ENCODE assay signal across 15 cellular contexts in the genomic region with DNA sequence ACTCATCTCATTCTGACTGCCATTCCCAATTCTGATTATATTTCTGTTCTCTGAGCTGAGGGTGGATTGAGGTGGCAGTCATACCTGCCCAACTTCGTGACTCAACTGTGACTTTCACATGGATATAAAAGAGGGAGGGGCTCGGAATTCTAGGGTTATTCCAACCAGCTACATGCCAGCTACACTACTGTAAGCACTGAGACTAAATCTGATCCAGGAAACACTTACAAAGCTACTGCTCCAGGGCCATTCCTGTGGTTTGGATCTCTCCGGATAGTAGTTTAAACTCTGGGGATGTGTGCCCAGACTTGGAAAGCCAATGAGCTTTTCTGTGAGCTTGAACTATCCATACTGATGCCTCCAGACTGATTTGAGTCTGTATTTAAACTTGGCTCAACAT. TPM values are rescaled to one million over a fixed set of nuclear protein-coding genes. Genes with fewer than 3 reads are reported as not detected.
DNase-seq lines count a peak whose midpoint lies in the region; ATAC-seq and TF ChIP-seq lines count a peak whose summit lies in the region.
"Had no signal": no experiment of that assay in that cellular context is flagged by ENCODE, and none has a peak within 500 bp of the region (broad histone marks: within the 10 kb centered on the region; RNA-seq: fewer than 3 reads in every experiment).

No MANE protein-coding gene starts in this region.

- H4K91ac ChIP-seq in IMR-90 (ENCODE audit: insufficient read depth, low read depth, low read length) = no peak overlapping the region

- no peak overlapping the region for H3K4me3 Mint-ChIP-seq in activated T-cell treated with anti-CD3 and anti-CD28 coated beads, Interleukin-2, amount 50 U/mL, for 4 hours
- H3K4me3 Mint-ChIP-seq: stimulated activated effector memory CD8-positive, alpha-beta T cell treated with anti-CD3 and anti-CD28 coated beads, Interleukin-12 subunit alpha, Interleukin-12 subunit beta, amount 100 ng/mL, for 72 hours had no signal

- dilution Hi-C loops in IMR-90 (cut with HindIII; ENCODE audit: low sequenced_read_pairs, unreplicated experiment) = no loop called here

- no peaks in the 10 kb centered on the region for H3K27me3 ChIP-seq in IMR-90 (ENCODE audit: control insufficient read depth, insufficient read depth, low read length)
- H3K27me3 ChIP-seq: dorsolateral prefrontal cortex had no signal

- H3K4me3 ChIP-seq in AG09309 (ENCODE audit: control insufficient read depth, low read depth, low read length) = no peak overlapping the region
- H3K4me3 ChIP-seq in IMR-90 (ENCODE audit: insufficient read depth, low read depth, low read length) = no peak overlapping the region
- H3K4me3 ChIP-seq: dorsolateral prefrontal cortex, heart right ventricle, lower lobe of right lung had no signal

- H3K27ac ChIP-seq in IMR-90 (ENCODE audit: insufficient read depth, low read length) = no peak overlapping the region
- H3K27ac ChIP-seq: dorsolateral prefrontal cortex, heart right ventricle, KMS-11, lower lobe of right lung, parathyroid adenoma had no signal

- no peaks in the 10 kb centered on the region for H3K4me1 ChIP-seq in IMR-90 (ENCODE audit: control insufficient read depth, insufficient read depth, low read length)
- H3K4me1 ChIP-seq: lower lobe of right lung, parathyroid adenoma had no signal

- no peak overlapping the region for H2BK15ac ChIP-seq in IMR-90 (ENCODE audit: low read depth, low read length)

- no peaks in the 10 kb centered on the region for H3K36me3 Mint-ChIP-seq in activated T-cell treated with anti-CD3 and anti-CD28 coated beads, Interleukin-2, amount 50 U/mL, for 4 hours (ENCODE audit: insufficient read depth)
- H3K36me3 Mint-ChIP-seq: stimulated activated effector memory CD8-positive, alpha-beta T cell treated with anti-CD3 and anti-CD28 coated beads, Interleukin-12 subunit alpha, Interleukin-12 subunit beta, amount 100 ng/mL, for 72 hours had no signal

- H2AFZ ChIP-seq in IMR-90 (replicated peaks; ENCODE audit: low read length, poor library complexity) = no peak overlapping the region
- H2AFZ ChIP-seq: parathyroid adenoma had no signal

- no peak overlapping the region for H3K56ac ChIP-seq in IMR-90 (ENCODE audit: extremely low read depth, insufficient read depth, low read length)

- H4K5ac ChIP-seq in IMR-90 (ENCODE audit: low read depth, low read length) = no peak overlapping the region

- ATAC-seq in IMR-90 (ENCODE audit: low read depth) (peak; percentile 51; the same call in 1 of the 2 replicates), HG02840 (IDR thresholded peaks at IDR 0.05; ENCODE audit: low FRiP score, unreplicated experiment) (no peak)
- ATAC-seq in activated T-cell treated with anti-CD3 and anti-CD28 coated beads, Interleukin-2, amount 50 U/mL, for 4 hours = no peak
- ATAC-seq: heart right ventricle; lower lobe of right lung; stimulated activated effector memory CD8-positive, alpha-beta T cell treated with anti-CD3 and anti-CD28 coated beads, Interleukin-12 subunit alpha, Interleukin-12 subunit beta, amount 100 ng/mL, for 72 hours had no signal

- no peak overlapping the region for H4K8ac ChIP-seq in IMR-90 (ENCODE audit: low read depth in 2 of 2, low read length in 2 of 2)

- no peaks in the 10 kb centered on the region for H3K4me1 Mint-ChIP-seq in activated T-cell treated with anti-CD3 and anti-CD28 coated beads, Interleukin-2, amount 50 U/mL, for 4 hours (ENCODE audit: low read depth)
- H3K4me1 Mint-ChIP-seq: stimulated activated effector memory CD8-positive, alpha-beta T cell treated with anti-CD3 and anti-CD28 coated beads, Interleukin-12 subunit alpha, Interleukin-12 subunit beta, amount 100 ng/mL, for 72 hours had no signal

- H3K27me3 Mint-ChIP-seq in activated T-cell treated with anti-CD3 and anti-CD28 coated beads, Interleukin-2, amount 50 U/mL, for 4 hours (ENCODE audit: low read depth) = no peaks in the 10 kb centered on the region

- no peak overlapping the region for H2AK5ac ChIP-seq in IMR-90 (ENCODE audit: low read depth, low read length)

- no peaks in the 10 kb centered on the region for H3K9me3 ChIP-seq in IMR-90 (ENCODE audit: control insufficient read depth, insufficient read depth, low read length)
- H3K9me3 ChIP-seq: heart right ventricle, lower lobe of right lung had no signal

- no peak overlapping the region for H2BK20ac ChIP-seq in IMR-90 (ENCODE audit: low read depth, low read length)

- in situ Hi-C loops in IMR-90 (cut with MboI; ENCODE audit: low sequenced_read_pairs) = no loop called here

- TF ChIP-seq CTCF in AG09309 (IDR thresholded peaks at IDR 0.05; ENCODE audit: control insufficient read depth, insufficient read depth, low read depth, low read length, missing control alignments) = no peak
- no peak for TF ChIP-seq CTCF in IMR-90 (conservative IDR thresholded peaks at IDR 0.05; ENCODE audit: low read depth, low read length)

- H3K4me2 ChIP-seq in IMR-90 (ENCODE audit: low read depth, low read length) = no peak overlapping the region
- H3K4me2 ChIP-seq: KMS-11 had no signal

- CTCF ChIA-PET in IMR-90 (lab: Yijun Ruan, JAX) = interaction anchor here (1.0 kb wide), 1 partner anchor 145 kb away, joined by 3 read pairs; no protein-coding TSS in a partner anchor

- peak; percentile 39 for DNase-seq in AG09309 (ENCODE audit: low read depth)
- DNase-seq in IMR-90 = peak; percentile 9
- peak; percentile 88 for DNase-seq in astrocyte of the hippocampus (ENCODE audit: low read depth, low spot score)
- peak; percentile 28 for DNase-seq in glomerular visceral epithelial cell (ENCODE audit: extremely low spot score)
- no peak for DNase-seq in pons (ENCODE audit: low spot score)
- DNase-seq in NCI-H2029 (lab: John Stamatoyannopoulos, UW) = no peak
- DNase-seq in activated T-cell treated with anti-CD3 and anti-CD28 coated beads, Interleukin-2, amount 50 U/mL, for 4 hours = no peak
- DNase-seq: AML-193, dorsolateral prefrontal cortex, heart right ventricle, lower lobe of right lung had no signal

- H3K9ac ChIP-seq in IMR-90 (ENCODE audit: low read depth, low read length) = no peak overlapping the region
- H3K9ac ChIP-seq: KMS-11, parathyroid adenoma had no signal

- no peaks in the 10 kb centered on the region for H3K36me3 ChIP-seq in IMR-90 (ENCODE audit: control insufficient read depth, insufficient read depth, low read length)
- H3K36me3 ChIP-seq: heart right ventricle, lower lobe of right lung had no signal

- no peak overlapping the region for H3K4ac ChIP-seq in IMR-90 (ENCODE audit: low read depth, low read length)

- no peak overlapping the region for H2BK120ac ChIP-seq in IMR-90 (ENCODE audit: low read depth, low read length)

- intact Hi-C loops in IMR-90 (cut with micrococcal nuclease) = no loop called here

- 60% methylated on average over 1 of the region's 3 CpGs; no CpG with 5 or more reads in 1 of the 2 experiments for WGBS in IMR-90 (ENCODE audit: extremely low coverage in 2 of 2, insufficient read length in 1 of 2), 2 experiments

- no peak overlapping the region for H3K23ac ChIP-seq in IMR-90 (ENCODE audit: low read depth, low read length)

- H4K20me1 ChIP-seq in IMR-90 (ENCODE audit: insufficient read depth, low read length) = no peaks in the 10 kb centered on the region

- no peak overlapping the region for H3K14ac ChIP-seq in IMR-90 (replicated peaks; ENCODE audit: low read depth, low read length)

- no peaks in the 10 kb centered on the region for H3K79me1 ChIP-seq in IMR-90 (ENCODE audit: low read depth in 1 of 2, low read length in 2 of 2)

- H2BK5ac ChIP-seq in IMR-90 (ENCODE audit: low read depth, low read length, poor library complexity, severe bottlenecking) = no peak overlapping the region

- no peaks in the 10 kb centered on the region for H3K9me3 Mint-ChIP-seq in activated T-cell treated with anti-CD3 and anti-CD28 coated beads, Interleukin-2, amount 50 U/mL, for 4 hours
- H3K9me3 Mint-ChIP-seq: stimulated activated effector memory CD8-positive, alpha-beta T cell treated with anti-CD3 and anti-CD28 coated beads, Interleukin-12 subunit alpha, Interleukin-12 subunit beta, amount 100 ng/mL, for 72 hours had no signal

- no peak for TF ChIP-seq RAD21 in IMR-90 (IDR thresholded peaks at IDR 0.05; ENCODE audit: low read length)

- no peak for TF ChIP-seq POLR2A in IMR-90 (IDR thresholded peaks at IDR 0.05; ENCODE audit: low read depth, low read length)

- 0 out of 2 replicates have a peak, but pooled peaks cover 3% of the 10 kb centered on the region for H3K9me1 ChIP-seq in IMR-90 (ENCODE audit: insufficient read depth, low read length)

- POLR2A ChIA-PET in IMR-90 (lab: Charles Lee; ENCODE audit: unreplicated experiment) = no interaction called here

- no peak overlapping the region for H2AK9ac ChIP-seq in IMR-90 (replicated peaks; ENCODE audit: low read depth, low read length, poor library complexity)

- BruUV-seq in IMR-90 (replicated peaks; lab: Mats Ljungman, UMichigan) = no TSS peak

- H3K18ac ChIP-seq in IMR-90 (ENCODE audit: low read depth, low read length) = no peak overlapping the region

TF ChIP-seq in IMR-90, 13 proteins besides CTCF, POLR2A, EP300 and RAD21 (continues in another document):
- no peak for TF ChIP-seq NFE2L2 (IDR thresholded peaks at IDR 0.05; ENCODE audit: low read depth, low read length)
- TF ChIP-seq SMC3 (IDR thresholded peaks at IDR 0.05; ENCODE audit: low read depth, low read length) = no peak
- TF ChIP-seq MXI1 (IDR thresholded peaks at IDR 0.05; ENCODE audit: borderline replicate concordance, low read depth, low read length) = no peak
- TF ChIP-seq, protein P1, sequence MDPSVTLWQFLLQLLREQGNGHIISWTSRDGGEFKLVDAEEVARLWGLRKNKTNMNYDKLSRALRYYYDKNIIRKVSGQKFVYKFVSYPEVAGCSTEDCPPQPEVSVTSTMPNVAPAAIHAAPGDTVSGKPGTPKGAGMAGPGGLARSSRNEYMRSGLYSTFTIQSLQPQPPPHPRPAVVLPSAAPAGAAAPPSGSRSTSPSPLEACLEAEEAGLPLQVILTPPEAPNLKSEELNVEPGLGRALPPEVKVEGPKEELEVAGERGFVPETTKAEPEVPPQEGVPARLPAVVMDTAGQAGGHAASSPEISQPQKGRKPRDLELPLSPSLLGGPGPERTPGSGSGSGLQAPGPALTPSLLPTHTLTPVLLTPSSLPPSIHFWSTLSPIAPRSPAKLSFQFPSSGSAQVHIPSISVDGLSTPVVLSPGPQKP (IDR thresholded peaks at IDR 0.05; ENCODE audit: borderline replicate concordance, low read depth, low read length) = no peak
- no peak for TF ChIP-seq RFX5 (IDR thresholded peaks at IDR 0.05; ENCODE audit: low read depth, low read length)
- no peak for TF ChIP-seq MAFK (IDR thresholded peaks at IDR 0.05; ENCODE audit: low read depth, low read length)
- TF ChIP-seq CHD1 (IDR thresholded peaks at IDR 0.05; ENCODE audit: low read depth, low read length) = no peak
- TF ChIP-seq BHLHE40 (IDR thresholded peaks at IDR 0.05; ENCODE audit: low read depth, low read length) = no peak

RNA-seq across cellular contexts. Expression of a gene that starts 7.9 kb away (rescaled TPM):
- total RNA-seq in IMR-90 (2012; rRNA removed) = 0.28 and 0.36 TPM in 2 replicates
- 0.26 and 0.29 TPM in 2 replicates for polyA plus RNA-seq in IMR-90 (2012; rRNA removed)
- 0.04 and 0.26 TPM in 2 replicates for polyA plus RNA-seq in IMR-90 (2012; cell fraction: cytosol; rRNA removed)
- polyA plus RNA-seq in IMR-90 (2012; cell fraction: nucleus; rRNA removed; ENCODE audit: low replicate concordance) = 0.26 and 0.42 TPM in 2 replicates
- total RNA-seq in activated T-cell treated with anti-CD3 and anti-CD28 coated beads, Interleukin-2, amount 50 U/mL, for 4 hours = under 1 TPM in 1 of 3 donors, not detected in 2; 0.24 TPM

Comparison
In these comparisons a context has a peak if more than half of its experiments do, and no peak if none do; other contexts are left out.
1. DNase-seq: peak in AG09309 (single experiment), IMR-90 (single experiment), astrocyte of the hippocampus (single experiment) and glomerular visceral epithelial cell (single experiment); none in pons (single experiment), NCI-H2029 (single experiment) and activated T-cell treated with anti-CD3 and anti-CD28 coated beads, Interleukin-2, amount 50 U/mL, for 4 hours (single experiment).